In the genomic region with DNA sequence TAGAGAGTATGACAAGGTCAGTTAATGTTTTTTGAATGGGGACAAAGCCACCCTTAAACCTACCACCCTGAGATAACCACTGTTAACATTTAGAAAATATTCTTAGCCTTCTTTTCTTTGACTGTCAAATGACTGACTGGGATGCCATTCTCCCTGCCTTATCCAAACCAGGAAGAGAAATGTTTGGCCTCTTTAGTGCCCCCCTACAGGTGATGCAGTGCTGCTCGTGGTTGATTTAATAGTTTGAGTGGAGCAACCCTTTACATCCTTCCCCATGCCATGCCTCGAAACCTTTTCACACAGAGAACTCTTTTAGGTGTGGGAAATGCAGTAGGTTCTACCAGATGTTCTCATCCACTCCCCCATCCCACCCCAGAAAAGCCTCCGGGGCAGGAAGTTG, we compare ENCODE assay signal across 1 cellular context.
TF ChIP-seq lines count a peak whose summit lies in the region.

No MANE protein-coding gene starts in this region.

TF ChIP-seq in H1, 55 proteins besides CTCF, POLR2A, EP300 and RAD21:
- no peak for TF ChIP-seq JUND (IDR thresholded peaks at IDR 0.05; ENCODE audit: low read length)
- no peak for TF ChIP-seq JUN (IDR thresholded peaks at IDR 0.05; ENCODE audit: low read depth, low read length)
- TF ChIP-seq EZH2 (IDR thresholded peaks at IDR 0.05; ENCODE audit: low read depth, low read length, severe bottlenecking) = no peak
- no peak for TF ChIP-seq RXRA (IDR thresholded peaks at IDR 0.05; ENCODE audit: insufficient read depth, low read depth, low read length)
- TF ChIP-seq RFX5 (IDR thresholded peaks at IDR 0.05; ENCODE audit: borderline replicate concordance, low read depth, low read length) = no peak
- no peak for TF ChIP-seq NRF1 (IDR thresholded peaks at IDR 0.05; ENCODE audit: low read depth, low read length)
- TF ChIP-seq, protein P1, sequence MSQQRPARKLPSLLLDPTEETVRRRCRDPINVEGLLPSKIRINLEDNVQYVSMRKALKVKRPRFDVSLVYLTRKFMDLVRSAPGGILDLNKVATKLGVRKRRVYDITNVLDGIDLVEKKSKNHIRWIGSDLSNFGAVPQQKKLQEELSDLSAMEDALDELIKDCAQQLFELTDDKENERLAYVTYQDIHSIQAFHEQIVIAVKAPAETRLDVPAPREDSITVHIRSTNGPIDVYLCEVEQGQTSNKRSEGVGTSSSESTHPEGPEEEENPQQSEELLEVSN (IDR thresholded peaks at IDR 0.05) = no peak
- TF ChIP-seq SIX5 (IDR thresholded peaks at IDR 0.05; ENCODE audit: low read depth, low read length) = no peak
- TF ChIP-seq PHF8 (conservative IDR thresholded peaks at IDR 0.05; ENCODE audit: low read depth, low read length) = no peak
- no peak for TF ChIP-seq CHD1 (IDR thresholded peaks at IDR 0.05; ENCODE audit: low read depth, low read length)
- no peak for TF ChIP-seq POLR2AphosphoS5 (IDR thresholded peaks at IDR 0.05; ENCODE audit: low read depth, low read length)
- no peak for TF ChIP-seq TCF12 (IDR thresholded peaks at IDR 0.05; ENCODE audit: low read depth, low read length)
- no peak for TF ChIP-seq KDM4A (IDR thresholded peaks at IDR 0.05; ENCODE audit: low read depth, low read length, severe bottlenecking)
- TF ChIP-seq SAP30 (IDR thresholded peaks at IDR 0.05; ENCODE audit: insufficient read depth, insufficient replicate concordance, low read length) = no peak
- no peak for TF ChIP-seq EGR1 (IDR thresholded peaks at IDR 0.05; ENCODE audit: borderline replicate concordance, low read depth, low read length)
- no peak for TF ChIP-seq YY1 (IDR thresholded peaks at IDR 0.05; ENCODE audit: low read depth, low read length)
- no peak for TF ChIP-seq KDM1A (IDR thresholded peaks at IDR 0.05; ENCODE audit: borderline replicate concordance, low read length)
- no peak for TF ChIP-seq BRCA1 (IDR thresholded peaks at IDR 0.05; ENCODE audit: low read depth, low read length)
- TF ChIP-seq, protein P2, sequence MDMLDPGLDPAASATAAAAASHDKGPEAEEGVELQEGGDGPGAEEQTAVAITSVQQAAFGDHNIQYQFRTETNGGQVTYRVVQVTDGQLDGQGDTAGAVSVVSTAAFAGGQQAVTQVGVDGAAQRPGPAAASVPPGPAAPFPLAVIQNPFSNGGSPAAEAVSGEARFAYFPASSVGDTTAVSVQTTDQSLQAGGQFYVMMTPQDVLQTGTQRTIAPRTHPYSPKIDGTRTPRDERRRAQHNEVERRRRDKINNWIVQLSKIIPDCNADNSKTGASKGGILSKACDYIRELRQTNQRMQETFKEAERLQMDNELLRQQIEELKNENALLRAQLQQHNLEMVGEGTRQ (IDR thresholded peaks at IDR 0.05; ENCODE audit: low read length) = no peak
